10 cellular contexts compared by ENCODE assay signal in the genomic region with DNA sequence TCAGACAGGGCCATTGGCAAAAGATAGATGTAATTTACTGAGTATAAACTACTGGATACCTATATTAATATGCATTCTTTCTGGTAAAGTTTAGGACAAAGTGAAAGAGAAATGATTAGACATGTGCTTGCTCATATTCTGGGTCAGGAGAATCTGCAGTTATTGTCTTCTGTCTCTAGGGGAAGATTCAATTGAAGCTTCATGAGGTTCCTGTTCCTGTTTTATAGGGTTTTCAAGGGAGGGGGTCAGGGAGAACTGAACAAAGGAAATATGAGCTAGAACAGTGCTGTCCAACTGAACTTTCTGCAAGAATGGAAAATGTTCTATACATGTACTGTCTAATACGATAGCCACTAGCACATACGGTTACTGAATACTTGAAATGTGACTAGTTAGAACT. TPM values are rescaled to one million over a fixed set of nuclear protein-coding genes. Genes with fewer than 3 reads are reported as not detected.
DNase-seq lines count a peak whose midpoint lies in the region; ATAC-seq and TF ChIP-seq lines count a peak whose summit lies in the region.
"Had no signal": no experiment of that assay in that cellular context is flagged by ENCODE, and none has a peak within 500 bp of the region (broad histone marks: within the 10 kb centered on the region; RNA-seq: fewer than 3 reads in every experiment).

No MANE protein-coding gene starts in this region.

- peak overlapping the region; percentile 26 for H3K27ac Mint-ChIP-seq in activated T-cell treated with anti-CD3 and anti-CD28 coated beads, Interleukin-2, amount 50 U/mL, for 72 hours

- intact Hi-C loops in testis (cut with DNase I; ENCODE audit: low total_unique reads): no loop called here

- peaks cover 46% of the 10 kb centered on the region for H3K4me1 ChIP-seq in testis
- H3K4me1 ChIP-seq: BE2C had no signal

- DNase-seq in activated T-cell treated with anti-CD3 and anti-CD28 coated beads, Interleukin-2, amount 50 U/mL, for 72 hours: no peak
- no peak for DNase-seq in activated T-cell treated with anti-CD3 and anti-CD28 coated beads, Interleukin-2, amount 50 U/mL, for 4 hours
- DNase-seq in RPMI8226 (peak; percentile 39), foreskin melanocyte (peak; percentile 18), testis (no peak)
- no peak for DNase-seq in stimulated activated CD4-positive, alpha-beta T cell treated with anti-CD3 and anti-CD28 coated beads, Interleukin-12 subunit alpha, Interleukin-12 subunit beta, amount 100 ng/mL, for 4 hours
- DNase-seq: BE2C, T-helper 2 cell had no signal

- WGBS in testis, 2 donors: 46 to 62% methylated on average over 2 of the region's 2 CpGs

- H3K27me3 ChIP-seq in testis: no peaks in the 10 kb centered on the region
- H3K27me3 ChIP-seq: BE2C had no signal

- peaks cover 2 to 16% of the 10 kb centered on the region in 2 donors for H3K36me3 Mint-ChIP-seq in activated T-cell treated with anti-CD3 and anti-CD28 coated beads, Interleukin-2, amount 50 U/mL, for 72 hours (ENCODE audit: insufficient read depth in 2 of 2)
- peaks cover 12% of the 10 kb centered on the region for H3K36me3 Mint-ChIP-seq in activated T-cell treated with anti-CD3 and anti-CD28 coated beads, Interleukin-2, amount 50 U/mL, for 4 hours (ENCODE audit: insufficient read depth)

- TF ChIP-seq POLR2A in testis (IDR thresholded peaks at IDR 0.05): no peak

- H3K9me3 Mint-ChIP-seq in activated T-cell treated with anti-CD3 and anti-CD28 coated beads, Interleukin-2, amount 50 U/mL, for 72 hours: no peaks in the 10 kb centered on the region
- H3K9me3 Mint-ChIP-seq in activated T-cell treated with anti-CD3 and anti-CD28 coated beads, Interleukin-2, amount 50 U/mL, for 4 hours: no peaks in the 10 kb centered on the region

- no peak for TF ChIP-seq CTCF in testis (IDR thresholded peaks at IDR 0.05)

- peak overlapping the region; percentile 50 to 79 for H3K27ac ChIP-seq in testis

- ATAC-seq in activated T-cell treated with anti-CD3 and anti-CD28 coated beads, Interleukin-2, amount 50 U/mL, for 72 hours (replicated peaks in 1 of 2): no peak
- ATAC-seq in activated T-cell treated with anti-CD3 and anti-CD28 coated beads, Interleukin-2, amount 50 U/mL, for 4 hours: no peak
- no peak for ATAC-seq in GM18907 (IDR thresholded peaks at IDR 0.05; ENCODE audit: unreplicated experiment)
- ATAC-seq in GM21717 (IDR thresholded peaks at IDR 0.05; ENCODE audit: unreplicated experiment): no peak

- H3K9me3 ChIP-seq in testis: no peaks in the 10 kb centered on the region
- H3K9me3 ChIP-seq: BE2C had no signal

- H3K4me3 ChIP-seq in testis: no peak overlapping the region

- H3K4me3 Mint-ChIP-seq in activated T-cell treated with anti-CD3 and anti-CD28 coated beads, Interleukin-2, amount 50 U/mL, for 72 hours: peak overlapping the region in 1 of 2 donors; percentile 0
- H3K4me3 Mint-ChIP-seq in activated T-cell treated with anti-CD3 and anti-CD28 coated beads, Interleukin-2, amount 50 U/mL, for 4 hours: no peak overlapping the region

- H3K36me3 ChIP-seq in testis (ENCODE audit: low read depth, missing control alignments): no peaks in the 10 kb centered on the region

- peaks cover 27% of the 10 kb centered on the region for H3K4me1 Mint-ChIP-seq in activated T-cell treated with anti-CD3 and anti-CD28 coated beads, Interleukin-2, amount 50 U/mL, for 72 hours (ENCODE audit: low read depth)
- H3K4me1 Mint-ChIP-seq in activated T-cell treated with anti-CD3 and anti-CD28 coated beads, Interleukin-2, amount 50 U/mL, for 4 hours (ENCODE audit: low read depth): peaks cover 24% of the 10 kb centered on the region

- no peaks in the 10 kb centered on the region for H3K27me3 Mint-ChIP-seq in activated T-cell treated with anti-CD3 and anti-CD28 coated beads, Interleukin-2, amount 50 U/mL, for 72 hours (ENCODE audit: low read depth)
- H3K27me3 Mint-ChIP-seq in activated T-cell treated with anti-CD3 and anti-CD28 coated beads, Interleukin-2, amount 50 U/mL, for 4 hours (ENCODE audit: low read depth): no peaks in the 10 kb centered on the region

RNA-seq across cellular contexts. Expression of a gene that starts 59.3 kb away (rescaled TPM):
- total RNA-seq in activated T-cell treated with anti-CD3 and anti-CD28 coated beads, Interleukin-2, amount 50 U/mL, for 72 hours: 10 to 100 TPM; 10.4 to 13.9 TPM
- total RNA-seq in activated T-cell treated with anti-CD3 and anti-CD28 coated beads, Interleukin-2, amount 50 U/mL, for 4 hours: 10 to 100 TPM in 2 of 3 donors, 1 to 10 TPM in 1; 9.8 to 12.3 (median 11.8) TPM
- 10 to 100 TPM; 11.7 to 15.5 TPM for total RNA-seq in testis
- 6.3 TPM for polyA plus RNA-seq in testis (ENCODE audit: insufficient read depth, low read depth, low replicate concordance)

Comparison
In these comparisons a context has a peak if more than half of its experiments do, and no peak if none do; other contexts are left out.
1. DNase-seq: peak in RPMI8226 (single experiment) and foreskin melanocyte (single experiment); none in activated T-cell treated with anti-CD3 and anti-CD28 coated beads, Interleukin-2, amount 50 U/mL, for 72 hours (0 of 2), activated T-cell treated with anti-CD3 and anti-CD28 coated beads, Interleukin-2, amount 50 U/mL, for 4 hours (single experiment), testis (single experiment) and stimulated activated CD4-positive, alpha-beta T cell treated with anti-CD3 and anti-CD28 coated beads, Interleukin-12 subunit alpha, Interleukin-12 subunit beta, amount 100 ng/mL, for 4 hours (single experiment).